Comparison of ENCODE assay signal across 10 cellular contexts in genomic region chr13:104318121-104318520, GRCh38.
A peak's percentile ranks its signal among the peaks of the same experiment; 100 is the strongest.
DNase-seq lines count a peak whose midpoint lies in the region; ATAC-seq and TF ChIP-seq lines count a peak whose summit lies in the region.
"Had no signal": no experiment of that assay in that cellular context is flagged by ENCODE, and none has a peak within 500 bp of the region (broad histone marks: within the 10 kb centered on the region; RNA-seq: fewer than 3 reads in every experiment).

No MANE protein-coding gene starts in this region.

- H3K36me3 Mint-ChIP-seq in brain, result no peaks in the 10 kb centered on the region

- no peak for ATAC-seq in GM21576 (IDR thresholded peaks at IDR 0.05; ENCODE audit: unreplicated experiment)

- peaks cover 0 to 4% (median 3%) of the 10 kb centered on the region in 5 experiments for H3K9me3 Mint-ChIP-seq in brain
- H3K9me3 Mint-ChIP-seq: activated B cell treated with CpG ODN at 0.5 μM for 24 hours had no signal

- peaks cover 10% of the 10 kb centered on the region for H3K4me1 Mint-ChIP-seq in brain
- H3K4me1 Mint-ChIP-seq: activated B cell treated with CpG ODN at 0.5 μM for 24 hours had no signal

- H3K4me3 Mint-ChIP-seq in brain, result no peak overlapping the region
- H3K4me3 Mint-ChIP-seq: activated B cell treated with CpG ODN at 0.5 μM for 24 hours had no signal

- DNase-seq in DMS114 treated with DMSO at 0.1 percent for 48 hours (lab: John Stamatoyannopoulos, UW; ENCODE audit: unreplicated experiment), result peak; percentile 2
- peak; percentile 76 for DNase-seq in NCI-H1694 treated with DMSO at 0.1 percent for 48 hours (lab: John Stamatoyannopoulos, UW)
- DNase-seq in medulla oblongata (ENCODE audit: extremely low spot score), result peak; percentile 48
- no peak for DNase-seq in stimulated activated CD8-positive, alpha-beta memory T cell treated with anti-CD3 and anti-CD28 coated beads, Interleukin-4, amount 100 ng/mL, for 48 hours
- DNase-seq in activated CD4-positive, alpha-beta T cell treated with anti-CD3 and anti-CD28 coated beads for 4 hours, result no peak
- no peak for DNase-seq in amniotic stem cell (lab: John Stamatoyannopoulos, UW)
- DNase-seq: activated B cell treated with CpG ODN at 0.5 μM for 24 hours, small intestine had no signal

- H3K27me3 Mint-ChIP-seq in brain, result no peaks in the 10 kb centered on the region
- H3K27me3 Mint-ChIP-seq: activated B cell treated with CpG ODN at 0.5 μM for 24 hours had no signal

- peak overlapping the region in 1 of 5 experiments; percentile 9 for H3K27ac Mint-ChIP-seq in brain
- H3K27ac Mint-ChIP-seq: activated B cell treated with CpG ODN at 0.5 μM for 24 hours had no signal

- peak; percentile 59 to 74 for TF ChIP-seq CTCF in brain (conservative IDR thresholded peaks at IDR 0.05)

Comparison
In these comparisons a context has a peak if more than half of its experiments do, and no peak if none do; other contexts are left out.
1. DNase-seq: peak in DMS114 treated with DMSO at 0.1 percent for 48 hours (single experiment), NCI-H1694 treated with DMSO at 0.1 percent for 48 hours (single experiment) and medulla oblongata (single experiment); none in stimulated activated CD8-positive, alpha-beta memory T cell treated with anti-CD3 and anti-CD28 coated beads, Interleukin-4, amount 100 ng/mL, for 48 hours (single experiment), activated CD4-positive, alpha-beta T cell treated with anti-CD3 and anti-CD28 coated beads for 4 hours (0 of 2) and amniotic stem cell (single experiment).